ENCODE assay signal across 8 cellular contexts in the genomic region with DNA sequence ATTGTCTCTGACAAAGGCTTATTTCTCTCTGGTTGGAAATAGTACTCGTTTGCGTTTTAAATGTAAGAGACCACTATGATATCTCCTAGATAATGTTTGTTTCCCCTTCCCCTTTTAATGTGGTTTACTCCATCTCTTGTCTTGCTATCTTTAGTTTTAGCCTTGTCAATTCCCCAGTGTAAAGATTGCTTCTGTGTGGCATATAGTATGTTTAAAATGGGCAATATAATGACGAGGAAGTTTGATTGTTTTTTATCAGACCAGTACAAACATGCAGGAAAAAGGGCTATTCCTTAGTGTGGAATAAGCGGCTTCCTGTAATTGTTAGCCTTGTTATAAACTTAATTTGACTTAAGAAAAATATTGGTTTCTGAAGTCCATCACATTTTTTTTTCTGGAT. TPM values are rescaled to one million over a fixed set of nuclear protein-coding genes. Genes with fewer than 3 reads are reported as not detected.
A peak's percentile ranks its signal among the peaks of the same experiment; 100 is the strongest.
DNase-seq lines count a peak whose midpoint lies in the region; ATAC-seq and TF ChIP-seq lines count a peak whose summit lies in the region.

No MANE protein-coding gene starts in this region.

- CTCF ChIA-PET in AG04450 (lab: Charles Lee) = interaction anchor here (0.6 to 2.4 kb wide), 9 partner anchors 9 to 2000 kb away, joined by 3 to 21 read pairs (median 3); no protein-coding TSS in a partner anchor
- CTCF ChIA-PET in naive thymus-derived CD4-positive, alpha-beta T cell (lab: Charles Lee) = no interaction called here

- H3K27me3 Mint-ChIP-seq in IgD-negative memory B cell = no peaks in the 10 kb centered on the region
- no peaks in the 10 kb centered on the region for H3K27me3 Mint-ChIP-seq in central memory CD8-positive, alpha-beta T cell
- H3K27me3 Mint-ChIP-seq in naive thymus-derived CD4-positive, alpha-beta T cell = peaks cover 0 to 5% (median 0%) of the 10 kb centered on the region in 5 donors

- no peaks in the 10 kb centered on the region for H3K36me3 Mint-ChIP-seq in IgD-negative memory B cell
- peaks cover 17% of the 10 kb centered on the region for H3K36me3 Mint-ChIP-seq in central memory CD8-positive, alpha-beta T cell (ENCODE audit: insufficient read depth)
- H3K36me3 Mint-ChIP-seq in naive thymus-derived CD4-positive, alpha-beta T cell = peaks cover 0 to 5% (median 0%) of the 10 kb centered on the region in 5 donors

- TF ChIP-seq CTCF in AG04450 (IDR thresholded peaks at IDR 0.05; ENCODE audit: low read depth, low read length) = no peak

- DNase-seq in AG04450 (ENCODE audit: low read depth, low spot score) (no peak), SHP77 treated with DMSO at 0.1 percent for 48 hours (lab: John Stamatoyannopoulos, UW) (no peak), OCI-M2 (lab: John Stamatoyannopoulos, UW; ENCODE audit: unreplicated experiment) (no peak)
- DNase-seq in central memory CD8-positive, alpha-beta T cell (ENCODE audit: low spot score in 2 of 2) = no peak
- DNase-seq in naive thymus-derived CD4-positive, alpha-beta T cell = no peak
- no peak for DNase-seq in stimulated activated naive CD4-positive, alpha-beta T cell (lab: John Stamatoyannopoulos, UW)

- intact Hi-C loops in naive thymus-derived CD4-positive, alpha-beta T cell (cut with micrococcal nuclease) = loop anchor here in 1 of 2 donors (5.0 to 10.0 kb wide), 2 partner anchors 337 to 1510 kb away; no protein-coding TSS in a partner anchor

- no peak for ATAC-seq in central memory CD8-positive, alpha-beta T cell (replicated peaks; ENCODE audit: extremely low read depth, poor library complexity, severe bottlenecking)
- no peak for ATAC-seq in naive thymus-derived CD4-positive, alpha-beta T cell
- no peak for ATAC-seq in HG03342 (IDR thresholded peaks at IDR 0.05; ENCODE audit: unreplicated experiment)

- H3K27me3 ChIP-seq in AG04450 (ENCODE audit: control insufficient read depth, insufficient read depth, low read length) = no peaks in the 10 kb centered on the region
- H3K27me3 ChIP-seq in naive thymus-derived CD4-positive, alpha-beta T cell (ENCODE audit: control insufficient read depth in 2 of 2, insufficient read depth in 2 of 2, low read length in 2 of 2) = no peaks in the 10 kb centered on the region

- peak overlapping the region in 2 of 3 donors; percentile 7 to 99 for H3K27ac Mint-ChIP-seq in IgD-negative memory B cell
- H3K27ac Mint-ChIP-seq in central memory CD8-positive, alpha-beta T cell (ENCODE audit: low read depth) = peak overlapping the region; percentile 29
- H3K27ac Mint-ChIP-seq in naive thymus-derived CD4-positive, alpha-beta T cell = no peak overlapping the region

- POLR2A ChIA-PET in AG04450 (lab: Yijun Ruan, JAX) = no interaction called here
- POLR2A ChIA-PET in naive thymus-derived CD4-positive, alpha-beta T cell (lab: Charles Lee) = interaction anchor here (1.2 kb wide), 1 partner anchor 13 kb away, joined by 3 read pairs; no protein-coding TSS in a partner anchor

- peak overlapping the region; percentile 10 to 97 (median 41) for H3K4me3 Mint-ChIP-seq in IgD-negative memory B cell
- H3K4me3 Mint-ChIP-seq in central memory CD8-positive, alpha-beta T cell = no peak overlapping the region
- peak overlapping the region in 9 of 10 donors; percentile 57 to 96 (median 90) for H3K4me3 Mint-ChIP-seq in naive thymus-derived CD4-positive, alpha-beta T cell

- no peaks in the 10 kb centered on the region for H3K9me3 ChIP-seq in AG04450 (ENCODE audit: control insufficient read depth, insufficient read depth, low read length)
- H3K9me3 ChIP-seq in naive thymus-derived CD4-positive, alpha-beta T cell (ENCODE audit: control insufficient read depth in 2 of 3, low read length in 3 of 3) = no peaks in the 10 kb centered on the region

- peaks cover 4 to 23% of the 10 kb centered on the region in 2 donors for H3K4me1 ChIP-seq in naive thymus-derived CD4-positive, alpha-beta T cell (ENCODE audit: control insufficient read depth in 2 of 2, insufficient read depth in 2 of 2, low read length in 2 of 2)

- peaks cover 23 to 57% (median 42%) of the 10 kb centered on the region in 3 donors for H3K4me1 Mint-ChIP-seq in IgD-negative memory B cell
- peaks cover 54% of the 10 kb centered on the region for H3K4me1 Mint-ChIP-seq in central memory CD8-positive, alpha-beta T cell
- peaks cover 39 to 64% (median 57%) of the 10 kb centered on the region in 7 donors for H3K4me1 Mint-ChIP-seq in naive thymus-derived CD4-positive, alpha-beta T cell

- H3K27ac ChIP-seq in AG04450 (ENCODE audit: low read depth, low read length) = no peak overlapping the region
- H3K27ac ChIP-seq in naive thymus-derived CD4-positive, alpha-beta T cell (ENCODE audit: low read depth, low read length) = no peak overlapping the region

- H3K4me3 ChIP-seq in AG04450 (ENCODE audit: low read depth, low read length) = peak overlapping the region; percentile 59
- no peak overlapping the region for H3K4me3 ChIP-seq in naive thymus-derived CD4-positive, alpha-beta T cell (ENCODE audit: low read length)

- H3K36me3 ChIP-seq in naive thymus-derived CD4-positive, alpha-beta T cell (ENCODE audit: control insufficient read depth in 2 of 3, insufficient read depth in 3 of 3, low read length in 3 of 3) = no peaks in the 10 kb centered on the region

- H3K9me3 Mint-ChIP-seq in IgD-negative memory B cell = no peaks in the 10 kb centered on the region
- H3K9me3 Mint-ChIP-seq in central memory CD8-positive, alpha-beta T cell = no peaks in the 10 kb centered on the region
- H3K9me3 Mint-ChIP-seq in naive thymus-derived CD4-positive, alpha-beta T cell = peaks cover 0 to 1% (median 0%) of the 10 kb centered on the region in 11 donors

RNA-seq across cellular contexts. Expression of a gene that starts 3.1 kb away (rescaled TPM):
- polyA plus RNA-seq in AG04450 (2011; rRNA removed) (157 and 165 TPM in 2 replicates), IgD-negative memory B cell (9.3 TPM)
- polyA minus RNA-seq in AG04450 (2011; rRNA and poly(A)+ RNA removed) = 335 and 377 TPM in 2 replicates
- total RNA-seq in naive thymus-derived CD4-positive, alpha-beta T cell = 100 to 1,000 TPM in 1 of 5 experiments, 10 to 100 TPM in 4; 70.1 to 147 (median 72.8) TPM
- 10 to 100 TPM; 15.0 to 20.8 TPM for polyA plus RNA-seq in naive thymus-derived CD4-positive, alpha-beta T cell

Comparison
In these comparisons a context has a peak if more than half of its experiments do, and no peak if none do; other contexts are left out.
1. H3K27ac Mint-ChIP-seq: peak in IgD-negative memory B cell (2 of 3) and central memory CD8-positive, alpha-beta T cell (single experiment); none in naive thymus-derived CD4-positive, alpha-beta T cell (0 of 9).